Comparison of ENCODE assay signal across 31 cellular contexts in the genomic region with DNA sequence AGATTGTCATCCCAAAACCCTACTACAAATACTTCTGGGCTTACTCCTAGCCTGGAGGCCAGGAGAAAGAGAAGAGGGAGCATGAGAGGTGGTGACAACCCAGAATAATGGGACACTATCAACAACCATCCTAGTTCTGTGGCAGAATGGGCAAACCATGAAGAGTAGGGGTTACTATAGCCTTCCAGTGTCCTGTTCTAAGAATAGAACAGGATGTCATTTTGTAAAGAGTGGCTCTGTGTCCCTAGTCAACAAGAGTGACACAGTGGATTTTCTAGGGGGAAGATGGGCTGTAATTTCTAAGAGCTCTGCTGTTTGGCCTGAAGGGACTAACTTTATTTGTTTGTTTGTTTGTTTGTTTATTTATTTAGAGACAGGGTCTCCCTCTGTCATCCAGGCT.
"Had no signal": no experiment of that assay in that cellular context is flagged by ENCODE, and none has a peak within 500 bp of the region (broad histone marks: within the 10 kb centered on the region; RNA-seq: fewer than 3 reads in every experiment).

No MANE protein-coding gene starts in this region.

- H3K4me2 ChIP-seq: hepatocyte had no signal

- H3K27ac ChIP-seq: adrenal gland, body of pancreas, esophagus squamous epithelium, gastroesophageal sphincter, heart right ventricle, hepatocyte, WERI-Rb-1 had no signal

- H2AFZ ChIP-seq: hepatocyte had no signal

- H3K4me3 ChIP-seq: adrenal gland, body of pancreas, esophagus squamous epithelium, gastroesophageal sphincter, heart right ventricle, hepatocyte had no signal

- H3K36me3 ChIP-seq: adrenal gland, esophagus squamous epithelium, gastroesophageal sphincter, heart right ventricle, WERI-Rb-1 had no signal

- H3K27me3 ChIP-seq: body of pancreas, esophagus squamous epithelium, gastroesophageal sphincter, hepatocyte had no signal

- H3K9me3 ChIP-seq: adrenal gland, body of pancreas, esophagus squamous epithelium, gastroesophageal sphincter, heart right ventricle had no signal

- ATAC-seq: activated CD4-positive, alpha-beta T cell treated with anti-CD3 and anti-CD28 coated beads for 36 hours; activated CD8-positive, alpha-beta memory T cell treated with anti-CD3 and anti-CD28 coated beads, Interleukin-2, amount 10 ng/mL, durations not matched to agents 7 days and 5 days; activated CD8-positive, alpha-beta T cell treated with anti-CD3 and anti-CD28 coated beads, Interleukin-2, amount 10 ng/mL, durations not matched to agents 7 days and 5 days; activated naive CD8-positive, alpha-beta T cell treated with anti-CD3 and anti-CD28 coated beads, Interleukin-2, amount 50 U/mL, for 24 hours; body of pancreas; effector memory CD8-positive, alpha-beta T cell; gastroesophageal sphincter had no signal

- H3K79me2 ChIP-seq: hepatocyte had no signal

- H3K4me1 ChIP-seq: adrenal gland, body of pancreas, esophagus squamous epithelium, gastroesophageal sphincter, heart right ventricle had no signal

- DNase-seq: activated CD4-positive, alpha-beta memory T cell treated with anti-CD3 and anti-CD28 coated beads for 36 hours; activated CD4-positive, alpha-beta T cell treated with anti-CD3 and anti-CD28 coated beads for 36 hours; activated CD4-positive, alpha-beta T cell treated with anti-CD3 and anti-CD28 coated beads, Interleukin-2, amount 10 ng/mL, durations not matched to agents 24 days and 14 days; activated CD4-positive, CD25-positive, alpha-beta regulatory T cell; activated CD4-positive, CD25-positive, alpha-beta regulatory T cell treated with anti-CD3 and anti-CD28 coated beads, Interleukin-2, amount 50 U/mL, for 72 hours; activated CD8-positive, alpha-beta memory T cell treated with anti-CD3 and anti-CD28 coated beads, Interleukin-2, amount 10 ng/mL, durations not matched to agents 7 days and 5 days; activated CD8-positive, alpha-beta memory T cell treated with anti-CD3 and anti-CD28 coated beads, Interleukin-2, amount 50 U/mL, for 4 hours; activated CD8-positive, alpha-beta T cell treated with anti-CD3 and anti-CD28 coated beads, Interleukin-2, amount 10 ng/mL, durations not matched to agents 7 days and 5 days; activated effector memory CD4-positive, alpha-beta T cell treated with anti-CD3 and anti-CD28 coated beads, Interleukin-2, amount 50 U/mL, for 16 hours; activated naive CD4-positive, alpha-beta T cell treated with anti-CD3 and anti-CD28 coated beads for 36 hours; activated naive CD8-positive, alpha-beta T cell treated with anti-CD3 and anti-CD28 coated beads for 36 hours; activated naive CD8-positive, alpha-beta T cell treated with anti-CD3 and anti-CD28 coated beads, Interleukin-2, amount 50 U/mL, for 24 hours; activated T-cell treated with anti-CD3 and anti-CD28 coated beads, Interleukin-2, amount 50 U/mL, for 1 hour; activated T-cell treated with anti-CD3 and anti-CD28 coated beads, Interleukin-2, amount 50 U/mL, for 48 hours; adrenal gland; amygdala; aorta; body of pancreas; caudate nucleus; cortex of kidney; dermis blood vessel endothelial cell; effector CD4-positive, alpha-beta T cell; effector memory CD8-positive, alpha-beta T cell; esophagus squamous epithelium; foreskin melanocyte; heart right ventricle; T1000; WERI-Rb-1 had no signal

- FAIRE-seq: colon had no signal
